Comparison of ENCODE assay signal across 25 cellular contexts in genomic region chr4:1369091-1369450, GRCh38. TPM values are rescaled to one million over a fixed set of nuclear protein-coding genes. Genes with fewer than 3 reads are reported as not detected.
"Had no signal": no experiment of that assay in that cellular context is flagged by ENCODE, and none has a peak within 500 bp of the region (broad histone marks: within the 10 kb centered on the region; RNA-seq: fewer than 3 reads in every experiment).

No MANE protein-coding gene starts in this region.

- H3K36me3 ChIP-seq: cardiac muscle cell had no signal

- H3K9me3 ChIP-seq: esophagus squamous epithelium had no signal

- DNase-seq: activated CD4-positive, alpha-beta T cell treated with anti-CD3 and anti-CD28 coated beads for 1 hour; activated CD4-positive, alpha-beta T cell treated with anti-CD3 and anti-CD28 coated beads, Interleukin-2, amount 50 U/mL, for 4 hours; activated naive CD4-positive, alpha-beta T cell treated with anti-CD3 and anti-CD28 coated beads, Interleukin-2, amount 10 ng/mL, durations not matched to agents 7 days and 5 days; esophagus squamous epithelium; hippocampal formation; stimulated activated CD4-positive, alpha-beta T cell treated with anti-CD3 and anti-CD28 coated beads, Interleukin-15, amount 100 ng/mL, for 24 hours; stimulated activated CD4-positive, alpha-beta T cell treated with anti-CD3 and anti-CD28 coated beads, Interleukin-4, amount 100 ng/mL, for 1 hour; stimulated activated naive CD4-positive, alpha-beta T cell treated with Interleukin-2 at 50 U/mL for 16 hours; T-helper 1 cell; T1000 had no signal

- H3K36me3 Mint-ChIP-seq: activated naive CD4-positive, alpha-beta T cell treated with anti-CD3 and anti-CD28 coated beads, Interleukin-2, amount 10 ng/mL, durations not matched to agents 7 days and 5 days had no signal

- H3K27ac ChIP-seq: cardiac muscle cell, esophagus squamous epithelium had no signal

- H3K27ac Mint-ChIP-seq: activated naive CD4-positive, alpha-beta T cell treated with anti-CD3 and anti-CD28 coated beads, Interleukin-2, amount 10 ng/mL, durations not matched to agents 7 days and 5 days; activated T-helper 2 cell treated with anti-CD3 and anti-CD28 coated beads, Interferon-gamma antibody, Interleukin-2, Interleukin-4, amounts not matched to agents 10 μg/mL and 5 μg/mL and 100 μg/mL, durations not matched to agents 14 hours and 24 hours and 36 hours; nephron; type B pancreatic cell had no signal

- H3K4me3 Mint-ChIP-seq: activated naive CD4-positive, alpha-beta T cell treated with anti-CD3 and anti-CD28 coated beads, Interleukin-2, amount 10 ng/mL, durations not matched to agents 7 days and 5 days; nephron; type B pancreatic cell had no signal

- H3K4me1 Mint-ChIP-seq: activated naive CD4-positive, alpha-beta T cell treated with anti-CD3 and anti-CD28 coated beads, Interleukin-2, amount 10 ng/mL, durations not matched to agents 7 days and 5 days; nephron had no signal

- H3K27me3 Mint-ChIP-seq: activated naive CD4-positive, alpha-beta T cell treated with anti-CD3 and anti-CD28 coated beads, Interleukin-2, amount 10 ng/mL, durations not matched to agents 7 days and 5 days; type B pancreatic cell had no signal

- FAIRE-seq: colon, endothelial cell of umbilical vein had no signal

- ATAC-seq: SK-N-SH treated with all-trans-retinoic acid at 6 μM for 48 hours had no signal

- H3K27me3 ChIP-seq: cardiac muscle cell, esophagus squamous epithelium had no signal

- H3K4me3 ChIP-seq: cardiac muscle cell, esophagus squamous epithelium had no signal

- H3K9me3 Mint-ChIP-seq: activated naive CD4-positive, alpha-beta T cell treated with anti-CD3 and anti-CD28 coated beads, Interleukin-2, amount 10 ng/mL, durations not matched to agents 7 days and 5 days; activated T-helper 2 cell treated with anti-CD3 and anti-CD28 coated beads, Interferon-gamma antibody, Interleukin-2, Interleukin-4, amounts not matched to agents 10 μg/mL and 5 μg/mL and 100 μg/mL, durations not matched to agents 14 hours and 24 hours and 36 hours; type B pancreatic cell had no signal

RNA-seq across cellular contexts. Expression of gene NKX1-1, which starts 37.2 kb away (rescaled TPM):
- total RNA-seq: activated T-helper 2 cell treated with anti-CD3 and anti-CD28 coated beads, Interferon-gamma antibody, Interleukin-2, Interleukin-4, amounts not matched to agents 10 μg/mL and 5 μg/mL and 100 μg/mL, durations not matched to agents 14 hours and 24 hours and 36 hours; cardiac muscle cell; endothelial cell of umbilical vein; esophagus squamous epithelium; fibroblast of villous mesenchyme; glomerular endothelial cell; kidney epithelial cell; lower leg skin; mesenteric fat pad; omental fat pad; temporal lobe had no signal
- polyA plus RNA-seq: adipose tissue, cardiac muscle cell, endothelial cell of umbilical vein had no signal
